Comparison of ENCODE assay signal across 1 cellular context in genomic region chr14:91582761-91583160, GRCh38.
TF ChIP-seq lines count a peak whose summit lies in the region.

No MANE protein-coding gene starts in this region.

TF ChIP-seq in GM23338, 12 proteins besides CTCF, POLR2A, EP300 and RAD21 (continued from another document):
- TF ChIP-seq, protein P1, sequence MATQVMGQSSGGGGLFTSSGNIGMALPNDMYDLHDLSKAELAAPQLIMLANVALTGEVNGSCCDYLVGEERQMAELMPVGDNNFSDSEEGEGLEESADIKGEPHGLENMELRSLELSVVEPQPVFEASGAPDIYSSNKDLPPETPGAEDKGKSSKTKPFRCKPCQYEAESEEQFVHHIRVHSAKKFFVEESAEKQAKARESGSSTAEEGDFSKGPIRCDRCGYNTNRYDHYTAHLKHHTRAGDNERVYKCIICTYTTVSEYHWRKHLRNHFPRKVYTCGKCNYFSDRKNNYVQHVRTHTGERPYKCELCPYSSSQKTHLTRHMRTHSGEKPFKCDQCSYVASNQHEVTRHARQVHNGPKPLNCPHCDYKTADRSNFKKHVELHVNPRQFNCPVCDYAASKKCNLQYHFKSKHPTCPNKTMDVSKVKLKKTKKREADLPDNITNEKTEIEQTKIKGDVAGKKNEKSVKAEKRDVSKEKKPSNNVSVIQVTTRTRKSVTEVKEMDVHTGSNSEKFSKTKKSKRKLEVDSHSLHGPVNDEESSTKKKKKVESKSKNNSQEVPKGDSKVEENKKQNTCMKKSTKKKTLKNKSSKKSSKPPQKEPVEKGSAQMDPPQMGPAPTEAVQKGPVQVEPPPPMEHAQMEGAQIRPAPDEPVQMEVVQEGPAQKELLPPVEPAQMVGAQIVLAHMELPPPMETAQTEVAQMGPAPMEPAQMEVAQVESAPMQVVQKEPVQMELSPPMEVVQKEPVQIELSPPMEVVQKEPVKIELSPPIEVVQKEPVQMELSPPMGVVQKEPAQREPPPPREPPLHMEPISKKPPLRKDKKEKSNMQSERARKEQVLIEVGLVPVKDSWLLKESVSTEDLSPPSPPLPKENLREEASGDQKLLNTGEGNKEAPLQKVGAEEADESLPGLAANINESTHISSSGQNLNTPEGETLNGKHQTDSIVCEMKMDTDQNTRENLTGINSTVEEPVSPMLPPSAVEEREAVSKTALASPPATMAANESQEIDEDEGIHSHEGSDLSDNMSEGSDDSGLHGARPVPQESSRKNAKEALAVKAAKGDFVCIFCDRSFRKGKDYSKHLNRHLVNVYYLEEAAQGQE (IDR thresholded peaks at IDR 0.05; ENCODE audit: unreplicated experiment) = no peak
- no peak for TF ChIP-seq ETS1 (IDR thresholded peaks at IDR 0.05)
